ENCODE assay signal across 8 cellular contexts in the genomic region with DNA sequence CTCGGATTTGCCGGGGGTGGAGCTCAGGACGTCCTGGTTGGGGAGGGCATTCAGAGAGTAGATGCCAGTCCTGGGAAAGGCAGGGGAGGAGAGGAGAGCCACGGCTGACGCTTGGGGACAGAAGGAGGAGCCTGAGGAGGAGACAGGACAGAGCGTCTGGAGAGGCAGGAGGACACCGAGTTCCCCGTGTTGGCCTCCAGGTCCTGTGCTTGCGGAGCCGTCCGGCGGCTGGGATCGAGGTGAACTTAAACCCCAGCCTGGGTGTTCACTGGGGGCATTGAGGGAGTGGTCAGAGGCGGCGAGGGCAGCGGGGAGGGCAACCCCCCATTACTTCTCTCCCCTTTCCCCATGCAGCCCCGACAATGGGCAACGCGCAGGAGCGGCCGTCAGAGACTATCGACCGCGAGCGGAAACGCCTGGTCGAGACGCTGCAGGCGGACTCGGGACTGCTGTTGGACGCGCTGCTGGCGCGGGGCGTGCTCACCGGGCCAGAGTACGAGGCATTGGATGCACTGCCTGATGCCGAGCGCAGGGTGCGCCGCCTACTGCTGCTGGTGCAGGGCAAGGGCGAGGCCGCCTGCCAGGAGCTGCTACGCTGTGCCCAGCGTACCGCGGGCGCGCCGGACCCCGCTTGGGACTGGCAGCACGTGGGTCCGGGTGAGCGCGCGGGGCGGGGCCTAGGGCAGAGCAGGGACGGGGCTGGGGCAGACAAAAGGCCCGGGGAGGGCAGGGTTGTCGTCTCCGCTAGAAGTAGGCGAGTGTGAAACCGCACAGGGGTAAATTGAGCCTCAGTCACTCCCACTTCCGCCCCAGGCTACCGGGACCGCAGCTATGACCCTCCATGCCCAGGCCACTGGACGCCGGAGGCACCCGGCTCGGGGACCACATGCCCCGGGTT. TPM values are rescaled to one million over a fixed set of nuclear protein-coding genes. Genes with fewer than 3 reads are reported as not detected.
DNase-seq lines count a peak whose midpoint lies in the region; ATAC-seq and TF ChIP-seq lines count a peak whose summit lies in the region.

No MANE protein-coding gene starts in this region.

- TF ChIP-seq POLR2A in lower leg skin (IDR thresholded peaks at IDR 0.05), result no peak

- DNase-seq in NCI-H187 (lab: John Stamatoyannopoulos, UW), result peak; percentile 33 to 62
- no peak for DNase-seq in NCI-H187 treated with DMSO at 0.1 percent for 48 hours (lab: John Stamatoyannopoulos, UW)
- DNase-seq in NCI-H2227 (lab: John Stamatoyannopoulos, UW; ENCODE audit: unreplicated experiment), result peak; percentile 85
- peak; percentile 73 to 79 for DNase-seq in activated CD4-positive, alpha-beta T cell treated with anti-CD3 and anti-CD28 coated beads, Interleukin-2, amount 50 U/mL, for 48 hours
- peak; percentile 61 for DNase-seq in effector CD4-positive, alpha-beta T cell
- peak; percentile 75 to 96 for DNase-seq in lower leg skin (ENCODE audit: low spot score in 2 of 2)
- peak; percentile 17 to 43 for DNase-seq in stimulated activated CD8-positive, alpha-beta memory T cell treated with anti-CD3 and anti-CD28 coated beads, Interleukin-7, amount 100 ng/mL, for 4 hours (ENCODE audit: low read depth in 2 of 2)

- peak in 1 of 3 donors; percentile 44 for TF ChIP-seq CTCF in lower leg skin (IDR thresholded peaks at IDR 0.05)

- peak; percentile 35 for ATAC-seq in HG02763 (IDR thresholded peaks at IDR 0.05; ENCODE audit: unreplicated experiment)

- intact Hi-C loops in lower leg skin (cut with DNase I; ENCODE audit: low total_unique reads), result no loop called here

- H3K4me3 ChIP-seq in lower leg skin (ENCODE audit: low read depth, poor library complexity, severe bottlenecking), result no peak overlapping the region

- 1% methylated on average over 14 to 71 of the region's 71 CpGs for WGBS in lower leg skin, 2 donors

RNA-seq across cellular contexts. Expression of a gene that starts 3.7 kb away (rescaled TPM):
- 100 to 1,000 TPM in 2 of 4 donors, 10 to 100 TPM in 2; 84.3 to 139 (median 115) TPM for total RNA-seq in lower leg skin

RNA-seq across cellular contexts. Expression of a gene that starts 9.5 kb away (rescaled TPM):
- 100 to 1,000 TPM in 1 of 4 donors, 10 to 100 TPM in 3; 48.3 to 131 (median 64.7) TPM for total RNA-seq in lower leg skin

RNA-seq across cellular contexts. Expression of a gene that starts 9.7 kb away (rescaled TPM):
- total RNA-seq in lower leg skin, result 1 to 10 TPM; 5.1 to 8.9 (median 7.3) TPM

RNA-seq across cellular contexts. Expression of a gene that starts 14.3 kb away (rescaled TPM):
- total RNA-seq in lower leg skin, result 10 to 100 TPM; 47.3 to 97.8 (median 67.9) TPM

RNA-seq across cellular contexts. Expression of a gene that starts 14.3 kb away (rescaled TPM):
- total RNA-seq in lower leg skin, result 10 to 100 TPM; 46.3 to 51.0 (median 49.4) TPM
